27 cellular contexts compared by ENCODE assay signal in genomic region chr1:62037274-62037673, GRCh38.
"Had no signal": no experiment of that assay in that cellular context is flagged by ENCODE, and none has a peak within 500 bp of the region (broad histone marks: within the 10 kb centered on the region; RNA-seq: fewer than 3 reads in every experiment).

No MANE protein-coding gene starts in this region.

- H3K36me3 Mint-ChIP-seq: immature natural killer cell; natural killer cell; neural progenitor cell; stimulated activated effector memory CD8-positive, alpha-beta T cell treated with anti-CD3 and anti-CD28 coated beads, Interleukin-12 subunit alpha, Interleukin-12 subunit beta, amount 100 ng/mL, for 72 hours had no signal

- H3K27me3 Mint-ChIP-seq: naive B cell; stimulated activated naive CD8-positive, alpha-beta T cell treated with anti-CD3 and anti-CD28 coated beads, Interleukin-15, Interleukin-2, amounts not matched to agents 100 ng/mL and 50 ng/mL, for 24 hours; type B pancreatic cell had no signal

- H3K4me1 Mint-ChIP-seq: immature natural killer cell; natural killer cell; stimulated activated effector memory CD8-positive, alpha-beta T cell treated with anti-CD3 and anti-CD28 coated beads, Interleukin-12 subunit alpha, Interleukin-12 subunit beta, amount 100 ng/mL, for 72 hours had no signal

- H3K36me3 ChIP-seq: left ventricle myocardium inferior, neural progenitor cell, neutrophil, right atrium auricular region, tibial nerve, uterus had no signal

- H3K27ac Mint-ChIP-seq: immature natural killer cell; mesothelial cell of epicardium; naive B cell; natural killer cell; nephron progenitor cell; neural progenitor cell; stimulated activated effector memory CD8-positive, alpha-beta T cell treated with anti-CD3 and anti-CD28 coated beads, Interleukin-12 subunit alpha, Interleukin-12 subunit beta, amount 100 ng/mL, for 72 hours; stimulated activated naive CD8-positive, alpha-beta T cell treated with anti-CD3 and anti-CD28 coated beads, Interleukin-15, Interleukin-2, amounts not matched to agents 100 ng/mL and 50 ng/mL, for 24 hours; type B pancreatic cell had no signal

- H3K4me3 Mint-ChIP-seq: immature natural killer cell; mesothelial cell of epicardium; naive B cell; natural killer cell; nephron progenitor cell; neural progenitor cell; stimulated activated effector memory CD8-positive, alpha-beta T cell treated with anti-CD3 and anti-CD28 coated beads, Interleukin-12 subunit alpha, Interleukin-12 subunit beta, amount 100 ng/mL, for 72 hours; stimulated activated naive CD8-positive, alpha-beta T cell treated with anti-CD3 and anti-CD28 coated beads, Interleukin-15, Interleukin-2, amounts not matched to agents 100 ng/mL and 50 ng/mL, for 24 hours; type B pancreatic cell had no signal

- DNase-seq: hypothalamus; immature natural killer cell; kidney; left colon; left ventricle myocardium inferior; mesendoderm; naive B cell; natural killer cell; nephron progenitor cell; occipital lobe; psoas muscle; right lobe of liver; stimulated activated CD4-positive, alpha-beta T cell treated with anti-CD3 and anti-CD28 coated beads, Interleukin-12 subunit alpha, Interleukin-12 subunit beta, amount 100 ng/mL, for 4 hours; stimulated activated CD4-positive, alpha-beta T cell treated with anti-CD3 and anti-CD28 coated beads, Interleukin-4, amount 100 ng/mL, for 24 hours; stimulated activated naive CD4-positive, alpha-beta T cell; substantia nigra; uterus had no signal

- H3K27me3 ChIP-seq: neural progenitor cell, neutrophil, right atrium auricular region, right lobe of liver, tibial nerve, uterus had no signal

- ATAC-seq: left colon; natural killer cell; psoas muscle; right lobe of liver; stimulated activated effector memory CD8-positive, alpha-beta T cell treated with anti-CD3 and anti-CD28 coated beads, Interleukin-12 subunit alpha, Interleukin-12 subunit beta, amount 100 ng/mL, for 72 hours had no signal

- H3K27ac ChIP-seq: left ventricle myocardium inferior, neural progenitor cell, neutrophil, parathyroid adenoma, psoas muscle, right atrium auricular region, right lobe of liver, tibial nerve, uterus had no signal

- H3K4me3 ChIP-seq: left ventricle myocardium inferior, lung, neural progenitor cell, psoas muscle, right atrium auricular region, right lobe of liver, tibial nerve, uterus had no signal

- H3K4me1 ChIP-seq: right atrium auricular region, right lobe of liver, tibial nerve, uterus had no signal

- H3K9me3 Mint-ChIP-seq: mesothelial cell of epicardium; naive B cell; natural killer cell; nephron progenitor cell; neural progenitor cell; stimulated activated effector memory CD8-positive, alpha-beta T cell treated with anti-CD3 and anti-CD28 coated beads, Interleukin-12 subunit alpha, Interleukin-12 subunit beta, amount 100 ng/mL, for 72 hours; stimulated activated naive CD8-positive, alpha-beta T cell treated with anti-CD3 and anti-CD28 coated beads, Interleukin-15, Interleukin-2, amounts not matched to agents 100 ng/mL and 50 ng/mL, for 24 hours; type B pancreatic cell had no signal

- H3K9me3 ChIP-seq: left ventricle myocardium inferior, neutrophil, psoas muscle, right atrium auricular region, right lobe of liver, tibial nerve, uterus had no signal
